9 cellular contexts compared by ENCODE assay signal in the genomic region with DNA sequence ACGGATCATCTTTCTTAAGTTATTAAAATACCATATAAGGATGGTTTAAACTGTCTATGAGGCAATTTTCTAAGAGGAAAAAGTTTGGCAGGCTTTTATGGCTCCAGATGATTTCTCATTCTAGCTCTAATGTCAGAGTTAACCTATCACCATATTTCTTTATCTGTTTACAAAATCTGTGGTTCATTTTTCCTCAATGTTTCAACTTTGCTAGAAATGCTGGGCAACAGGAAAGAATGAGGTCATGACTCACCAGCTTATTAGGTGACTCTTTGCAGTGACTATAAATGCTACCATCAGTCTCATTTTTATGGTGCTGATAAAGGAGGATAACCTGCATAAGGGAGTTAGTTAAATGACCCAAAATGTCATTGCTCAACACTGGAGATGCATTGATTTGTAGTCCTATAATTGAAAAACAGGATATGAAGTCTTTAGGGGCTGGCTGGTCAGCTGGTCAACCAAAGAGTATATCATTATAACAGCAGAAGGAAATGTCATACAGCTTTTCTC. TPM values are rescaled to one million over a fixed set of nuclear protein-coding genes. Genes with fewer than 3 reads are reported as not detected.
DNase-seq lines count a peak whose midpoint lies in the region; ATAC-seq and TF ChIP-seq lines count a peak whose summit lies in the region.
"Had no signal": no experiment of that assay in that cellular context is flagged by ENCODE, and none has a peak within 500 bp of the region (broad histone marks: within the 10 kb centered on the region; RNA-seq: fewer than 3 reads in every experiment).

No MANE protein-coding gene starts in this region.

- no TSS peak for BruUV-seq in PC-9 (replicated peaks; lab: Mats Ljungman, UMichigan)

- no peak overlapping the region for H3K23ac ChIP-seq in trophoblast cell (ENCODE audit: low read length)

- H3K18ac ChIP-seq in trophoblast cell (ENCODE audit: low read length): no peak overlapping the region

- peaks cover 4% of the 10 kb centered on the region for H3K79me1 ChIP-seq in trophoblast cell (ENCODE audit: low read length)

- H2AFZ ChIP-seq in PC-9 (no peak overlapping the region), trophoblast cell (ENCODE audit: insufficient read depth, low read length, poor library complexity) (no peak overlapping the region)

- H3K4me3 ChIP-seq in PC-9 (no peak overlapping the region), trophoblast cell (ENCODE audit: low read depth, low read length) (no peak overlapping the region)

- POLR2A ChIA-PET in PC-9 (lab: Charles Lee; ENCODE audit: unreplicated experiment): interaction anchor here (0.5 to 1.1 kb wide), 5 partner anchors 20 to 1573 kb away, joined by 3 to 12 read pairs (median 8); partner anchors contain the start of gene RAP1B

- intact Hi-C loops in PC-9 (cut with micrococcal nuclease; ENCODE audit: unreplicated experiment): loop anchor here (1.0 kb wide), 1 partner anchor 45 kb away; the partner anchor contains the start of gene RAP1B

- H3K9me2 ChIP-seq in PC-9 (ENCODE audit: insufficient read depth): no peaks in the 10 kb centered on the region

- H3K9me3 ChIP-seq in PC-9 (ENCODE audit: insufficient read depth, low read depth) (no peaks in the 10 kb centered on the region), trophoblast cell (ENCODE audit: insufficient read depth, low read depth, low read length) (no peaks in the 10 kb centered on the region)

- no peak overlapping the region for H2BK120ac ChIP-seq in trophoblast cell (ENCODE audit: insufficient read depth, low read length, poor library complexity)

- no peak for TF ChIP-seq CTCF in PC-9 (conservative IDR thresholded peaks at IDR 0.05)

- H3K27me3 ChIP-seq in PC-9 (ENCODE audit: insufficient read depth, low read depth) (no peaks in the 10 kb centered on the region), trophoblast cell (ENCODE audit: insufficient read depth, low read length) (no peaks in the 10 kb centered on the region)

- no peak overlapping the region for H2AK5ac ChIP-seq in trophoblast cell (ENCODE audit: low read length)

- peak overlapping the region; percentile 37 for H3K4me2 ChIP-seq in PC-9
- H3K4me2 ChIP-seq in trophoblast cell (ENCODE audit: low read length): no peak overlapping the region

- H3F3A ChIP-seq in PC-9 (ENCODE audit: insufficient read depth, low read depth): peaks cover 13% of the 10 kb centered on the region

- DNase-seq in GM03348 (ENCODE audit: low spot score) (peak; percentile 78), PC-9 (peak; percentile 32 to 96), dermis blood vessel endothelial cell (peak; percentile 78), trophoblast cell (peak; percentile 74 to 96), GDM1 (lab: John Stamatoyannopoulos, UW) (no peak)
- DNase-seq: NCI-H748 treated with DMSO at 0.1 percent for 48 hours had no signal

- H3K4me1 ChIP-seq in PC-9 (replicated peaks; ENCODE audit: insufficient read depth): peaks cover 24% of the 10 kb centered on the region
- peaks cover 2% of the 10 kb centered on the region in 2 experiments for H3K4me1 ChIP-seq in trophoblast cell (ENCODE audit: control insufficient read depth in 1 of 2, insufficient read depth in 2 of 2, low read length in 2 of 2)

- H4K8ac ChIP-seq in trophoblast cell (ENCODE audit: low read depth, low read length): no peak overlapping the region

- H3K9ac ChIP-seq in trophoblast cell (ENCODE audit: low read length): no peak overlapping the region

- CTCF ChIA-PET in PC-9 (lab: Charles Lee): interaction anchor here (0.6 kb wide), 1 partner anchor 19 kb away, joined by 5 read pairs; no protein-coding TSS in a partner anchor

- H3K14ac ChIP-seq in trophoblast cell (ENCODE audit: low read length): no peak overlapping the region

- ATAC-seq in GM21529 (IDR thresholded peaks at IDR 0.05; ENCODE audit: unreplicated experiment) (no peak), GM19023 (IDR thresholded peaks at IDR 0.05; ENCODE audit: unreplicated experiment) (no peak), HG02970 (IDR thresholded peaks at IDR 0.05; ENCODE audit: low FRiP score, unreplicated experiment) (no peak)

- H4K12ac ChIP-seq in trophoblast cell (ENCODE audit: low read depth, low read length): no peak overlapping the region

- no peak overlapping the region for H4K91ac ChIP-seq in trophoblast cell (ENCODE audit: low read depth, low read length)

- no CpG with 5 or more reads among the region's 1 CpG for WGBS in trophoblast cell (ENCODE audit: extremely low coverage, insufficient coverage, insufficient read length)

- no peak overlapping the region for H3K27ac ChIP-seq in PC-9
- H3K27ac ChIP-seq in trophoblast cell (ENCODE audit: low read depth, low read length): no peak overlapping the region

- no peak overlapping the region for H2BK5ac ChIP-seq in trophoblast cell (ENCODE audit: low read depth, low read length, poor library complexity)

- H3K79me2 ChIP-seq in PC-9 (ENCODE audit: low read depth) (no peaks in the 10 kb centered on the region), trophoblast cell (ENCODE audit: control insufficient read depth, insufficient read depth, low read length, poor library complexity) (no peaks in the 10 kb centered on the region)

- no peaks in the 10 kb centered on the region for H3K36me3 ChIP-seq in PC-9 (ENCODE audit: low read depth)
- H3K36me3 ChIP-seq in trophoblast cell (ENCODE audit: control insufficient read depth in 1 of 2, insufficient read depth in 2 of 2, low read length in 2 of 2): no peaks in the 10 kb centered on the region

- H4K20me1 ChIP-seq in PC-9 (ENCODE audit: insufficient read depth): no peaks in the 10 kb centered on the region

- no peak overlapping the region for H2BK12ac ChIP-seq in trophoblast cell (ENCODE audit: low read length)

- H3K4ac ChIP-seq in trophoblast cell (ENCODE audit: low read depth, low read length): no peak overlapping the region

RNA-seq across cellular contexts. Expression of gene RAP1B, which starts 45.3 kb away (rescaled TPM):
- total RNA-seq in PC-9 (2021) (59.0 and 89.7 TPM in 2 replicates), dermis blood vessel endothelial cell (198 and 301 TPM in 2 replicates)
- polyA plus RNA-seq in trophoblast cell (2013): 524 and 542 TPM in 2 replicates
